In the genomic region with DNA sequence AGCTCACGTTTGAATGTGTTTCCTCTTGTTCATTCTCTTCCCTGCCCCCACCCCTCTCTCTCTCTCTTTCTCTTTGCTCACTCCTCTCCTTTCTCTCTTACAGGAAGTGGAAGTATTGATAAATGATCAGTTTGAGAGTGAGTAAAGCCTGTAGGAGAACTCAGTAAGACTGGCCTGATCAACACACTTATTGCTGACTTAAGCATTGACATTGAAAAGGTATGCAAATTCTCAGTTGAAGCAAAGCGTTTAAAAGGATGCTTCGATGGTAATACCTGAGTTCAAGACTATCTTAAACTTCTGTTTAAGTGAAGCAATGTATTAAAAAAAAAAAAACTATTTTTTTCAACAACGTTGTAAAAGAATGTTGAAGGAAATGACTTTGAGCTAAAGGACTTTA, we compare ENCODE assay signal across 33 cellular contexts.
"Had no signal": no experiment of that assay in that cellular context is flagged by ENCODE, and none has a peak within 500 bp of the region (broad histone marks: within the 10 kb centered on the region; RNA-seq: fewer than 3 reads in every experiment).

No MANE protein-coding gene starts in this region.

- FAIRE-seq: astrocyte, bronchial epithelial cell had no signal

- H3K36me3 ChIP-seq: adrenal gland, ascending aorta, brain microvascular endothelial cell, breast epithelium, cardiac muscle cell had no signal

- ATAC-seq: activated naive CD4-positive, alpha-beta T cell treated with anti-CD3 and anti-CD28 coated beads, Interleukin-2, amount 50 U/mL, for 72 hours; activated naive CD8-positive, alpha-beta T cell treated with anti-CD3 and anti-CD28 coated beads, Interleukin-2, amount 50 U/mL, for 24 hours; activated T-cell treated with anti-CD3 and anti-CD28 coated beads, Interleukin-2, amount 50 U/mL, for 4 hours; activated T-cell treated with anti-CD3 and anti-CD28 coated beads, Interleukin-2, amount 50 U/mL, for 72 hours; activated T-helper 17 cell treated with anti-CD3 and anti-CD28 coated beads, Interleukin-2, amount 50 U/mL, for 72 hours; body of pancreas had no signal

- H3K27ac ChIP-seq: adrenal gland, ascending aorta, body of pancreas, brain microvascular endothelial cell, breast epithelium, cardiac muscle cell had no signal

- H3K9me3 ChIP-seq: adrenal gland, ascending aorta, body of pancreas, breast epithelium had no signal

- H3K27me3 ChIP-seq: adrenal gland, ascending aorta, body of pancreas, brain microvascular endothelial cell, breast epithelium, cardiac muscle cell had no signal

- H3K4me3 ChIP-seq: adrenal gland, ascending aorta, body of pancreas, breast epithelium, cardiac muscle cell had no signal

- H3K4me1 ChIP-seq: adrenal gland, ascending aorta, body of pancreas, breast epithelium had no signal

- DNase-seq: activated effector memory CD4-positive, alpha-beta T cell treated with anti-CD3 and anti-CD28 coated beads, Interleukin-2, amount 50 U/mL, for 16 hours; activated effector memory CD4-positive, alpha-beta T cell treated with Interleukin-2 at 50 U/mL for 16 hours; activated gamma-delta T cell; activated gamma-delta T cell treated with Interleukin-2 at 50 U/mL for 16 hours; activated naive CD4-positive, alpha-beta T cell; activated naive CD4-positive, alpha-beta T cell treated with anti-CD3 and anti-CD28 coated beads for 36 hours; activated naive CD4-positive, alpha-beta T cell treated with anti-CD3 and anti-CD28 coated beads, Interleukin-2, amount 10 ng/mL, durations not matched to agents 7 days and 5 days; activated naive CD4-positive, alpha-beta T cell treated with anti-CD3 and anti-CD28 coated beads, Interleukin-2, amount 50 U/mL, for 16 hours; activated naive CD4-positive, alpha-beta T cell treated with Interleukin-2 at 50 U/mL for 16 hours; activated naive CD8-positive, alpha-beta T cell treated with anti-CD3 and anti-CD28 coated beads for 36 hours; activated naive CD8-positive, alpha-beta T cell treated with anti-CD3 and anti-CD28 coated beads, Interleukin-2, amount 10 ng/mL, durations not matched to agents 7 days and 5 days; activated naive CD8-positive, alpha-beta T cell treated with anti-CD3 and anti-CD28 coated beads, Interleukin-2, amount 50 U/mL, for 24 hours; activated T-cell treated with anti-CD3 and anti-CD28 coated beads, Interleukin-2, amount 50 U/mL, for 24 hours; activated T-cell treated with anti-CD3 and anti-CD28 coated beads, Interleukin-2, amount 50 U/mL, for 4 hours; activated T-cell treated with anti-CD3 and anti-CD28 coated beads, Interleukin-2, amount 50 U/mL, for 48 hours; activated T-cell treated with anti-CD3 and anti-CD28 coated beads, Interleukin-2, amount 50 U/mL, for 72 hours; adrenal gland; amniotic stem cell; amygdala; anterior cingulate cortex; aorta; body of pancreas; brain microvascular endothelial cell; caudate nucleus; central memory CD4-positive, alpha-beta T cell; cerebellar nuclear complex had no signal
